Comparison of ENCODE assay signal across 2 cellular contexts in genomic region chr6:27020553-27020880, GRCh38.
TF ChIP-seq lines count a peak whose summit lies in the region.

No MANE protein-coding gene starts in this region.

TF ChIP-seq in liver, 16 proteins besides CTCF, POLR2A, EP300 and RAD21 (continued from another document):
- TF ChIP-seq ATF3 (IDR thresholded peaks at IDR 0.05) (no peak), YY1 (IDR thresholded peaks at IDR 0.05) (no peak), GABPA (IDR thresholded peaks at IDR 0.05 in 1 of 2, conservative IDR thresholded peaks at IDR 0.05 in 1 of 2) (no peak), RXRA (IDR thresholded peaks at IDR 0.05) (no peak), JUND (IDR thresholded peaks at IDR 0.05) (no peak), HNF4A (conservative IDR thresholded peaks at IDR 0.05) (no peak), NR2F2 (IDR thresholded peaks at IDR 0.05) (no peak), EGR1 (IDR thresholded peaks at IDR 0.05; ENCODE audit: low read depth in 2 of 2) (no peak)

TF ChIP-seq in HepG2, 621 proteins besides CTCF, POLR2A, EP300 and RAD21 (continued from another document):
- TF ChIP-seq ZHX2 (IDR thresholded peaks at IDR 0.05; ENCODE audit: low read depth) (no peak), ZHX2 (CRISPR knock-in tag; IDR thresholded peaks at IDR 0.05; ENCODE audit: borderline replicate concordance) (no peak), NR2F1 (CRISPR knock-in tag; IDR thresholded peaks at IDR 0.05) (no peak), BRD4 (CRISPR knock-in tag; IDR thresholded peaks at IDR 0.05) (no peak), SNAPC2 (CRISPR knock-in tag; IDR thresholded peaks at IDR 0.05) (no peak)
- TF ChIP-seq, protein P1, sequence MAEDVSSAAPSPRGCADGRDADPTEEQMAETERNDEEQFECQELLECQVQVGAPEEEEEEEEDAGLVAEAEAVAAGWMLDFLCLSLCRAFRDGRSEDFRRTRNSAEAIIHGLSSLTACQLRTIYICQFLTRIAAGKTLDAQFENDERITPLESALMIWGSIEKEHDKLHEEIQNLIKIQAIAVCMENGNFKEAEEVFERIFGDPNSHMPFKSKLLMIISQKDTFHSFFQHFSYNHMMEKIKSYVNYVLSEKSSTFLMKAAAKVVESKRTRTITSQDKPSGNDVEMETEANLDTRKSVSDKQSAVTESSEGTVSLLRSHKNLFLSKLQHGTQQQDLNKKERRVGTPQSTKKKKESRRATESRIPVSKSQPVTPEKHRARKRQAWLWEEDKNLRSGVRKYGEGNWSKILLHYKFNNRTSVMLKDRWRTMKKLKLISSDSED (CRISPR knock-in tag; IDR thresholded peaks at IDR 0.05), result no peak
